In genomic region chr7:94249631-94250030, GRCh38 we compare ENCODE assay signal across 19 cellular contexts.
DNase-seq lines count a peak whose midpoint lies in the region; TF ChIP-seq lines count a peak whose summit lies in the region.
"Had no signal": no experiment of that assay in that cellular context is flagged by ENCODE, and none has a peak within 500 bp of the region (broad histone marks: within the 10 kb centered on the region; RNA-seq: fewer than 3 reads in every experiment).

No MANE protein-coding gene starts in this region.

- H3K36me3 Mint-ChIP-seq in endodermal cell (ENCODE audit: low read depth), result no peaks in the 10 kb centered on the region
- H3K36me3 Mint-ChIP-seq: CD14-positive monocyte; CD4-positive, alpha-beta memory T cell had no signal

- 62 to 67% methylated on average over 2 to 3 of the region's 3 CpGs for WGBS in endodermal cell (ENCODE audit: insufficient coverage in 1 of 2, insufficient read length in 1 of 2), 2 experiments

- H3K27ac ChIP-seq in endodermal cell (ENCODE audit: low read depth, low read length), result no peak overlapping the region
- H3K27ac ChIP-seq: A549; BLaER1 treated with 17β-estradiol and CSF1 and Interleukin-3, amounts not matched to agents 10 nM and 100 nM had no signal

- no peaks in the 10 kb centered on the region for H3K36me3 ChIP-seq in endodermal cell (ENCODE audit: control insufficient read depth, insufficient read depth, low read length)
- H3K36me3 ChIP-seq: BE2C; BLaER1 treated with 17β-estradiol and CSF1 and Interleukin-3, amounts not matched to agents 10 nM and 100 nM had no signal

- no peaks in the 10 kb centered on the region for H3K4me1 ChIP-seq in endodermal cell (ENCODE audit: control insufficient read depth, insufficient read depth, low read length)
- H3K4me1 ChIP-seq: BE2C; BLaER1 treated with 17β-estradiol and CSF1 and Interleukin-3, amounts not matched to agents 10 nM and 100 nM had no signal

- TF ChIP-seq CTCF in endodermal cell (conservative IDR thresholded peaks at IDR 0.05), result no peak

- H3K4me1 Mint-ChIP-seq in endodermal cell, result peaks cover 16% of the 10 kb centered on the region
- H3K4me1 Mint-ChIP-seq: CD14-positive monocyte; CD4-positive, alpha-beta memory T cell; H9 had no signal

- no peak overlapping the region for H3K4me3 Mint-ChIP-seq in endodermal cell
- H3K4me3 Mint-ChIP-seq: CD14-positive monocyte; CD4-positive, alpha-beta memory T cell; GM23338; H9 had no signal

- peaks cover under 1% of the 10 kb centered on the region for H3K9me3 ChIP-seq in endodermal cell (ENCODE audit: control insufficient read depth, low read length)
- H3K9me3 ChIP-seq: A549; BE2C; BLaER1 treated with 17β-estradiol and CSF1 and Interleukin-3, amounts not matched to agents 10 nM and 100 nM had no signal

- DNase-seq in NCI-H524 treated with DMSO at 0.1 percent for 48 hours (lab: John Stamatoyannopoulos, UW), result peak; percentile 42
- DNase-seq in NCI-H82 treated with DMSO at 0.1 percent for 48 hours (lab: John Stamatoyannopoulos, UW; ENCODE audit: unreplicated experiment), result peak; percentile 96
- DNase-seq in endodermal cell, result peak; percentile 48
- no peak for DNase-seq in NCI-H187 (lab: John Stamatoyannopoulos, UW)
- no peak for DNase-seq in kidney glomerular epithelial cell (lab: John Stamatoyannopoulos, UW)
- DNase-seq in RKO (ENCODE audit: low spot score), result no peak
- DNase-seq: 8988T; ACHN; AML-193; BE2C; Calu3; CD4-positive, alpha-beta memory T cell; DMS53; GF-D8; H9 had no signal

- no peak overlapping the region for H3K4me3 ChIP-seq in endodermal cell (ENCODE audit: low read length)
- H3K4me3 ChIP-seq: A549; BLaER1 treated with 17β-estradiol and CSF1 and Interleukin-3, amounts not matched to agents 10 nM and 100 nM; GM23338 had no signal

- peaks cover 71% of the 10 kb centered on the region for H3K27me3 ChIP-seq in endodermal cell (ENCODE audit: control insufficient read depth, insufficient read depth, low read length, poor library complexity, severe bottlenecking)
- H3K27me3 ChIP-seq: BE2C; BLaER1 treated with 17β-estradiol and CSF1 and Interleukin-3, amounts not matched to agents 10 nM and 100 nM had no signal

- H3K9me3 Mint-ChIP-seq in endodermal cell, result no peaks in the 10 kb centered on the region
- H3K9me3 Mint-ChIP-seq: GM23338, H9 had no signal

- no peak overlapping the region for H3K27ac Mint-ChIP-seq in endodermal cell
- H3K27ac Mint-ChIP-seq: CD14-positive monocyte; CD4-positive, alpha-beta memory T cell; GM23338; H9 had no signal

- H3K27me3 Mint-ChIP-seq in endodermal cell (ENCODE audit: insufficient read depth), result peaks cover 78% of the 10 kb centered on the region
- H3K27me3 Mint-ChIP-seq: CD4-positive, alpha-beta memory T cell had no signal

- no peak overlapping the region for H3K9ac ChIP-seq in endodermal cell (ENCODE audit: extremely low read depth, low read length, poor library complexity, severe bottlenecking)
- H3K9ac ChIP-seq: BLaER1 treated with 17β-estradiol and CSF1 and Interleukin-3, amounts not matched to agents 10 nM and 100 nM had no signal

Comparison
In these comparisons a context has a peak if more than half of its experiments do, and no peak if none do; other contexts are left out.
1. DNase-seq: peak in NCI-H524 treated with DMSO at 0.1 percent for 48 hours (single experiment), NCI-H82 treated with DMSO at 0.1 percent for 48 hours (single experiment) and endodermal cell (single experiment); none in NCI-H187 (0 of 2), kidney glomerular epithelial cell (single experiment) and RKO (single experiment).